ENCODE assay signal across 1 cellular context in the genomic region with DNA sequence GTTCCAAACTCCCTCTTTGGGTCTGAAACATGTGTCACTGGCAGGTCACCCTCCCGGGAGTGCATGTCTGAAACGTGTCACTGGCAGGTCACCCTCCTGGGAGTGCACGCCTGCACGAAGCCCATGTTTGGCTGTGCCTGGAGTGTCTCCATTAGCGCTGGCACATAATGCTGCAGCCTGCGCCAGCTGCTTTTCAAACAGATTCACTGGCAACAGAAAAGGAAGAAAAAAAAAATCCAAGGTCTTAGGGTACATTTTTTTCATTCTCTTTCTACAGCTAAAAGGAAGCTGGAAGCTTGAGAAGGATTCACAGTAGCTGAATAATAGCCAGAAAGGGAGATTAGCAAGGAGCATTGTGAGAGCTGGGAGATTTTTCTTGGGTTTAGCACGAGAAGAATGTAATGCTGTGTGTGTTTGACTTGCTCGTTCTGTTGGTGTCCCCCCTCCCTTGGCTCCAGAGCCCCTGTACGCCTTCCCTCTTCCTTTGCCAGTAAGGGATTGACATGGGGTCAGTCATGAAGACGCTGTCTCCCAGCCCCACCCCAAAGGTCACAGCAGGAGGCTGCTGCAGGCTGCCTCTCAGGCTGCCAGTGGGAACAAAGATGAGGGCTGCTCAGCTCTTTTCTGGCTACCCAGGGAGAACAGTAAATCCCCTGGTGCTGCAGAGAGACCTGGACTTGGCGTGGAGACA.
TF ChIP-seq lines count a peak whose summit lies in the region.

No MANE protein-coding gene starts in this region.

TF ChIP-seq in endothelial cell of umbilical vein, 7 proteins besides CTCF, POLR2A, EP300 and RAD21:
- TF ChIP-seq POLR2AphosphoS5 (IDR thresholded peaks at IDR 0.05; ENCODE audit: insufficient read depth, low read depth, low read length) (no peak), GATA2 (IDR thresholded peaks at IDR 0.05; ENCODE audit: insufficient read depth, insufficient read length, low read depth, low read length) (no peak), EZH2 (IDR thresholded peaks at IDR 0.05; ENCODE audit: borderline replicate concordance, low read depth, low read length, severe bottlenecking) (no peak), MYC (IDR thresholded peaks at IDR 0.05; ENCODE audit: low read depth, low read length) (no peak), FOS (IDR thresholded peaks at IDR 0.05; ENCODE audit: borderline replicate concordance, insufficient read depth, low read length) (no peak), JUN (IDR thresholded peaks at IDR 0.05; ENCODE audit: borderline replicate concordance, insufficient read depth, insufficient read length, low read depth) (no peak)
- TF ChIP-seq, protein P1, sequence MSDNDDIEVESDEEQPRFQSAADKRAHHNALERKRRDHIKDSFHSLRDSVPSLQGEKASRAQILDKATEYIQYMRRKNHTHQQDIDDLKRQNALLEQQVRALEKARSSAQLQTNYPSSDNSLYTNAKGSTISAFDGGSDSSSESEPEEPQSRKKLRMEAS (IDR thresholded peaks at IDR 0.05; ENCODE audit: insufficient read depth, insufficient read length): no peak
TF ChIP-seq in endothelial cell of umbilical vein: peak in this region for 0.
